8 cellular contexts compared by ENCODE assay signal in the genomic region with DNA sequence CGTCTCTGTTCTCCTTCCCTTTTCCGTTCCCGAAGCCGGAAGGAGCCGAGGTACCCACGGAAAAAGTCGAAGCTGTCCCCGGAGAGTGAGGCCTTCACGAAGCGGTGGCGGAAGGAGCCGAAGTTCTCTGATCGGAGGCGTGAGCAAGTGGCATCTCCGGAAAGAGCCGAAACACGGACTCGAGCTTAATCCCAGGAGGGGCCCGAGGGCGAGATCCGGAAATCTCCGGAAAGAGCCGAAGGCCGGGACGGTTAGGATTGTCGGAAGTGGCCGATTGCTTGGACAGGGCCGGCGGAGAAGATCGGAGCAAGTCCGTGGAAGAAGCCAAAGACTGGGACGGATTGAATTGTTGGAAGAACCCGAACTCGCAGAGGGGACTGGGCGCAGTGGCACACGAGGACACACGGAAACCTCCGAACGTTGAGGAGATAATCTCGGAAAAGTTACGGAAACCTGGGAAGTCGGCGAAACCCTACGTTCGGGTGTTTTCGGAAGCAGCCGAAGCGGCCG. TPM values are rescaled to one million over a fixed set of nuclear protein-coding genes. Genes with fewer than 3 reads are reported as not detected.
DNase-seq lines count a peak whose midpoint lies in the region; ATAC-seq and TF ChIP-seq lines count a peak whose summit lies in the region.

No MANE protein-coding gene starts in this region.

- H3K36me3 ChIP-seq in SU-DHL-6 (ENCODE audit: low read length): peaks cover 9% of the 10 kb centered on the region; the same call in 1 of the 2 replicates
- H3K36me3 ChIP-seq in adipocyte (ENCODE audit: control insufficient read depth, insufficient read depth, low read length, severe bottlenecking): peaks cover 4% of the 10 kb centered on the region
- H3K36me3 ChIP-seq in thoracic aorta: peaks cover 4% of the 10 kb centered on the region

- DNase-seq in GM10266 (ENCODE audit: extremely low spot score) (peak; percentile 96), NCI-H1417 (lab: John Stamatoyannopoulos, UW) (peak; percentile 98 to 100 (median 99)), adipocyte (ENCODE audit: low read depth) (peak; percentile 100), Right ventricle myocardium inferior (ENCODE audit: missing footprints) (peak; percentile 99), osteocyte (ENCODE audit: extremely low spot score, unreplicated experiment) (peak; percentile 100), thoracic aorta (ENCODE audit: low spot score) (peak; percentile 97)

- H3K9me3 Mint-ChIP-seq in osteocyte (ENCODE audit: unreplicated experiment): no peaks in the 10 kb centered on the region

- peak overlapping the region; percentile 100 for H3K27ac Mint-ChIP-seq in osteocyte (ENCODE audit: unreplicated experiment)

- no peak for TF ChIP-seq CTCF in GM10266 (IDR thresholded peaks at IDR 0.05; ENCODE audit: control insufficient read depth, insufficient read depth, low read depth, missing control alignments)
- TF ChIP-seq CTCF in SU-DHL-6 (IDR thresholded peaks at IDR 0.05; ENCODE audit: insufficient read depth, low read length, poor library complexity, severe bottlenecking): no peak
- no peak for TF ChIP-seq CTCF in osteocyte (IDR thresholded peaks at IDR 0.05)
- TF ChIP-seq CTCF in thoracic aorta (IDR thresholded peaks at IDR 0.05): no peak

- peaks cover 3% of the 10 kb centered on the region; the same call in 1 of the 2 replicates for H3F3A ChIP-seq in SU-DHL-6 (ENCODE audit: insufficient read depth)

- H3K27me3 Mint-ChIP-seq in osteocyte (ENCODE audit: unreplicated experiment): no peaks in the 10 kb centered on the region

- no peaks in the 10 kb centered on the region for H3K27me3 ChIP-seq in SU-DHL-6 (ENCODE audit: low read length)
- no peaks in the 10 kb centered on the region for H3K27me3 ChIP-seq in adipocyte (replicated peaks; ENCODE audit: control insufficient read depth, insufficient read depth, low read length)
- H3K27me3 ChIP-seq in thoracic aorta (replicated peaks; ENCODE audit: insufficient read depth): no peaks in the 10 kb centered on the region

- H3K27ac ChIP-seq in SU-DHL-6 (ENCODE audit: low read depth, low read length) (peak overlapping the region; percentile 96), thoracic aorta (peak overlapping the region; percentile 91 to 98)

- H3K79me2 ChIP-seq in SU-DHL-6 (ENCODE audit: insufficient read depth, low read length): peaks cover 41% of the 10 kb centered on the region

- H3K9me2 ChIP-seq in SU-DHL-6 (replicated peaks; ENCODE audit: insufficient read depth, low read length): no peaks in the 10 kb centered on the region

- peak overlapping the region; percentile 93 for H3K9ac ChIP-seq in SU-DHL-6 (ENCODE audit: low read length)
- peak overlapping the region; percentile 100 for H3K9ac ChIP-seq in adipocyte (ENCODE audit: low read length)

- peaks cover 34% of the 10 kb centered on the region for H3K4me1 ChIP-seq in adipocyte (ENCODE audit: control insufficient read depth, insufficient read depth, low read length)
- peaks cover 37 to 46% of the 10 kb centered on the region in 2 donors for H3K4me1 ChIP-seq in thoracic aorta (ENCODE audit: control insufficient read depth in 1 of 2, low read depth in 2 of 2)

- peaks cover 11% of the 10 kb centered on the region for H3K36me3 Mint-ChIP-seq in osteocyte (ENCODE audit: unreplicated experiment)

- H4K20me1 ChIP-seq in SU-DHL-6 (ENCODE audit: low read depth, low read length): peaks cover 17% of the 10 kb centered on the region; the same call in 1 of the 2 replicates

- ATAC-seq in HG02763 (IDR thresholded peaks at IDR 0.05; ENCODE audit: unreplicated experiment): peak; percentile 60
- ATAC-seq in Right ventricle myocardium inferior: peak; percentile 82
- ATAC-seq in thoracic aorta (ENCODE audit: insufficient number of reproducible peaks, low FRiP score, low read depth): peak; percentile 90

- H3K9me3 ChIP-seq in SU-DHL-6 (ENCODE audit: insufficient read depth, low read length) (no peaks in the 10 kb centered on the region), adipocyte (ENCODE audit: control insufficient read depth, low read length) (no peaks in the 10 kb centered on the region), thoracic aorta (no peaks in the 10 kb centered on the region)

- peaks cover 43% of the 10 kb centered on the region for H3K4me1 Mint-ChIP-seq in osteocyte (ENCODE audit: unreplicated experiment)

- peak overlapping the region; percentile 96 for H3K4me3 Mint-ChIP-seq in osteocyte (ENCODE audit: unreplicated experiment)

- H2AFZ ChIP-seq in SU-DHL-6 (ENCODE audit: low read depth, low read length, severe bottlenecking): peak overlapping the region; percentile 67

- intact Hi-C loops in Right ventricle myocardium inferior (cut with DNase I): loop anchor here (1.0 to 5.0 kb wide), 2 partner anchors 21 to 57 kb away; a partner anchor contains a TSS

- peak overlapping the region; percentile 68 for H3K4me3 ChIP-seq in SU-DHL-6 (ENCODE audit: insufficient read depth, low read length, poor library complexity, severe bottlenecking)
- H3K4me3 ChIP-seq in adipocyte (ENCODE audit: low read length): peak overlapping the region; percentile 94
- H3K4me3 ChIP-seq in thoracic aorta: peak overlapping the region; percentile 100

- H3K4me2 ChIP-seq in SU-DHL-6 (ENCODE audit: low read depth, low read length, poor library complexity, severe bottlenecking): peak overlapping the region; percentile 74

RNA-seq across cellular contexts. Expression of a gene that starts 0.5 kb away (rescaled TPM):
- total RNA-seq in Right ventricle myocardium inferior (74.5 TPM), osteocyte (174 and 189 TPM in 2 replicates), thoracic aorta (100 to 1,000 TPM in 1 of 2 donors, 10 to 100 TPM in 1; 77.3 to 106 TPM)

RNA-seq across cellular contexts. Expression of a gene that starts 6.4 kb away (rescaled TPM):
- total RNA-seq in Right ventricle myocardium inferior (17.4 TPM), osteocyte (25.9 and 28.1 TPM in 2 replicates), thoracic aorta (10 to 100 TPM; 10.5 to 14.8 TPM)

RNA-seq across cellular contexts. Expression of a gene that starts 10.9 kb away (rescaled TPM):
- total RNA-seq in Right ventricle myocardium inferior: 7.4 TPM
- 29.6 and 33.8 TPM in 2 replicates for total RNA-seq in osteocyte
- total RNA-seq in thoracic aorta: 10 to 100 TPM in 1 of 2 donors, 1 to 10 TPM in 1; 6.7 to 23.8 TPM

RNA-seq across cellular contexts. Expression of a gene that starts 13.6 kb away (rescaled TPM):
- 13.2 TPM for total RNA-seq in Right ventricle myocardium inferior
- 62.3 and 79.8 TPM in 2 replicates for total RNA-seq in osteocyte
- 10 to 100 TPM; 46.0 to 65.5 TPM for total RNA-seq in thoracic aorta

RNA-seq across cellular contexts. Expression of a gene that starts 20.6 kb away (rescaled TPM):
- total RNA-seq in Right ventricle myocardium inferior: 213 TPM
- 142 and 148 TPM in 2 replicates for total RNA-seq in osteocyte
- 10 to 100 TPM; 91.3 to 93.5 TPM for total RNA-seq in thoracic aorta

Comparison
In these comparisons a context has a peak if more than half of its experiments do, and no peak if none do; other contexts are left out.
1. Peak in every context shown above with its lines: DNase-seq, ATAC-seq, H3K4me3 ChIP-seq and H3K27ac ChIP-seq.